18 cellular contexts compared by ENCODE assay signal in genomic region chr11:120147094-120147949, GRCh38. TPM values are rescaled to one million over a fixed set of nuclear protein-coding genes. Genes with fewer than 3 reads are reported as not detected.
DNase-seq lines count a peak whose midpoint lies in the region; ATAC-seq and TF ChIP-seq lines count a peak whose summit lies in the region.
"Had no signal": no experiment of that assay in that cellular context is flagged by ENCODE, and none has a peak within 500 bp of the region (broad histone marks: within the 10 kb centered on the region; RNA-seq: fewer than 3 reads in every experiment).

No MANE protein-coding gene starts in this region.

- peak; percentile 18 to 32 for ATAC-seq in lower lobe of right lung
- peak; percentile 44 for ATAC-seq in aorta (ENCODE audit: low FRiP score)
- ATAC-seq in stimulated activated naive B cell treated with anti-CD40 and anti-IgM and Interleukin-4, amounts not matched to agents 10 μg/mL and 1 μg/mL and 100 μg/mL, for 72 hours (replicated peaks), result no peak
- ATAC-seq in GM18517 (IDR thresholded peaks at IDR 0.05; ENCODE audit: unreplicated experiment), result no peak
- no peak for ATAC-seq in GM19463 (IDR thresholded peaks at IDR 0.05; ENCODE audit: unreplicated experiment)
- ATAC-seq: activated CD8-positive, alpha-beta T cell treated with anti-CD3 and anti-CD28 coated beads, Interleukin-2, amount 10 ng/mL, durations not matched to agents 7 days and 5 days; CD8-positive, alpha-beta T cell had no signal

- no peak overlapping the region for H3K27ac Mint-ChIP-seq in MCF 10A (ENCODE audit: low read depth, unreplicated experiment)
- H3K27ac Mint-ChIP-seq in stimulated activated naive B cell treated with anti-CD40 and anti-IgM and Interleukin-4, amounts not matched to agents 10 μg/mL and 1 μg/mL and 100 μg/mL, for 72 hours, result no peak overlapping the region
- H3K27ac Mint-ChIP-seq: activated CD8-positive, alpha-beta T cell treated with anti-CD3 and anti-CD28 coated beads, Interleukin-2, amount 10 ng/mL, durations not matched to agents 7 days and 5 days; CD8-positive, alpha-beta T cell had no signal

- peak overlapping the region; percentile 29 for H3K4me2 ChIP-seq in mammary epithelial cell (ENCODE audit: insufficient read depth, low read depth, low read length)

- POLR2A ChIA-PET in MCF 10A (lab: Yijun Ruan, JAX), result interaction anchor here (0.7 to 3.7 kb wide), 3 partner anchors 11 to 133 kb away, joined by 3 to 26 read pairs (median 4); partner anchors contain the start of gene TRIM29

- H3K27me3 ChIP-seq in mammary epithelial cell (ENCODE audit: insufficient read depth, low read length), result no peaks in the 10 kb centered on the region
- peaks cover 22% of the 10 kb centered on the region for H3K27me3 ChIP-seq in lower lobe of right lung (ENCODE audit: low read depth)
- peaks cover 0 to 2% of the 10 kb centered on the region in 2 donors for H3K27me3 ChIP-seq in aorta (ENCODE audit: control insufficient read depth in 1 of 2, insufficient read depth in 2 of 2, low read length in 1 of 2)
- H3K27me3 ChIP-seq: adrenal gland had no signal

- 84% methylated on average over 14 of the region's 17 CpGs for WGBS in mammary epithelial cell (ENCODE audit: low coverage, missing lambda C conversion rate)
- 65 to 66% methylated on average over 17 of the region's 17 CpGs for WGBS in aorta, 2 donors

- no peak overlapping the region for H3K9ac ChIP-seq in mammary epithelial cell (ENCODE audit: insufficient read depth, low read length)

- H3K9me3 ChIP-seq in mammary epithelial cell (replicated peaks; ENCODE audit: insufficient read depth, low read length) (no peaks in the 10 kb centered on the region), lower lobe of right lung (no peaks in the 10 kb centered on the region), aorta (ENCODE audit: control insufficient read depth, low read length) (no peaks in the 10 kb centered on the region)
- H3K9me3 ChIP-seq: adrenal gland, tibial nerve had no signal

- dilution Hi-C loops in mammary epithelial cell (cut with HindIII; ENCODE audit: low sequenced_read_pairs), result loop anchor here (10.0 kb wide), 1 partner anchor 433 kb away; no protein-coding TSS in a partner anchor

- H3K4me1 Mint-ChIP-seq in MCF 10A (ENCODE audit: insufficient read depth, unreplicated experiment), result peaks cover 7% of the 10 kb centered on the region
- no peaks in the 10 kb centered on the region for H3K4me1 Mint-ChIP-seq in stimulated activated naive B cell treated with anti-CD40 and anti-IgM and Interleukin-4, amounts not matched to agents 10 μg/mL and 1 μg/mL and 100 μg/mL, for 72 hours

- no peak overlapping the region for H3K4me3 ChIP-seq in mammary epithelial cell (replicated peaks in 1 of 3; ENCODE audit: insufficient read depth in 1 of 3, low read depth in 2 of 3, low read length in 3 of 3)
- H3K4me3 ChIP-seq in lower lobe of right lung, result no peak overlapping the region
- no peak overlapping the region for H3K4me3 ChIP-seq in aorta (ENCODE audit: low read length in 2 of 2)
- H3K4me3 ChIP-seq: adrenal gland, left ventricle myocardium inferior, tibial nerve had no signal

- peaks cover 4% of the 10 kb centered on the region for H3K36me3 Mint-ChIP-seq in MCF 10A (ENCODE audit: insufficient read depth, unreplicated experiment)
- no peaks in the 10 kb centered on the region for H3K36me3 Mint-ChIP-seq in stimulated activated naive B cell treated with anti-CD40 and anti-IgM and Interleukin-4, amounts not matched to agents 10 μg/mL and 1 μg/mL and 100 μg/mL, for 72 hours
- H3K36me3 Mint-ChIP-seq: CD8-positive, alpha-beta T cell had no signal

- BruUV-seq in mammary epithelial cell (replicated peaks; lab: Mats Ljungman, UMichigan) (no TSS peak), MCF 10A (replicated peaks; lab: Mats Ljungman, UMichigan) (no TSS peak)

- no peak overlapping the region for H3K27ac ChIP-seq in mammary epithelial cell (ENCODE audit: insufficient read depth, low read depth, low read length)
- H3K27ac ChIP-seq in lower lobe of right lung, result no peak overlapping the region
- H3K27ac ChIP-seq in aorta (ENCODE audit: low read depth in 1 of 2, low read length in 2 of 2), result no peak overlapping the region
- H3K27ac ChIP-seq: adrenal gland, left ventricle myocardium inferior had no signal

- in situ Hi-C loops in mammary epithelial cell (cut with MboI; ENCODE audit: low sequenced_read_pairs in 2 of 2), result no loop called here

- no peaks in the 10 kb centered on the region for H3K79me2 ChIP-seq in mammary epithelial cell (ENCODE audit: insufficient read depth, low read length)

- no peak for DNase-seq in mammary epithelial cell
- DNase-seq in MCF 10A (ENCODE audit: unreplicated experiment), result no peak
- DNase-seq in ecto neural progenitor cell (ENCODE audit: low spot score), result peak; percentile 47
- no peak for DNase-seq in lower lobe of right lung
- no peak for DNase-seq in aorta
- DNase-seq in stimulated activated naive B cell treated with anti-CD40 and anti-IgM and Interleukin-4, amounts not matched to agents 10 μg/mL and 1 μg/mL and 100 μg/mL, for 72 hours, result no peak
- DNase-seq: activated CD8-positive, alpha-beta T cell treated with anti-CD3 and anti-CD28 coated beads, Interleukin-2, amount 10 ng/mL, durations not matched to agents 7 days and 5 days; activated effector memory CD4-positive, alpha-beta T cell treated with Interleukin-2 at 50 U/mL for 16 hours; left ventricle myocardium inferior; NCI-H187 treated with DMSO at 0.1 percent for 48 hours; T-helper 2 cell had no signal

- no peak overlapping the region for H3K4me3 Mint-ChIP-seq in MCF 10A (ENCODE audit: unreplicated experiment)
- H3K4me3 Mint-ChIP-seq in stimulated activated naive B cell treated with anti-CD40 and anti-IgM and Interleukin-4, amounts not matched to agents 10 μg/mL and 1 μg/mL and 100 μg/mL, for 72 hours, result no peak overlapping the region
- H3K4me3 Mint-ChIP-seq: activated CD8-positive, alpha-beta T cell treated with anti-CD3 and anti-CD28 coated beads, Interleukin-2, amount 10 ng/mL, durations not matched to agents 7 days and 5 days; CD8-positive, alpha-beta T cell had no signal

- peaks cover 8% of the 10 kb centered on the region for H3K9me3 Mint-ChIP-seq in MCF 10A (ENCODE audit: unreplicated experiment)
- H3K9me3 Mint-ChIP-seq in stimulated activated naive B cell treated with anti-CD40 and anti-IgM and Interleukin-4, amounts not matched to agents 10 μg/mL and 1 μg/mL and 100 μg/mL, for 72 hours, result peaks cover 6 to 7% of the 10 kb centered on the region in 2 donors

- CTCF ChIA-PET in mammary epithelial cell (lab: Charles Lee; ENCODE audit: low non-redundant PET), result no interaction called here
- CTCF ChIA-PET in MCF 10A (lab: Yijun Ruan, JAX), result interaction anchor here (0.6 to 2.1 kb wide), 7 partner anchors 10 to 78 kb away, joined by 3 to 7 read pairs (median 4); no protein-coding TSS in a partner anchor

- no peaks in the 10 kb centered on the region for H3K27me3 Mint-ChIP-seq in MCF 10A (ENCODE audit: insufficient read depth, unreplicated experiment)
- peaks cover 32 to 49% of the 10 kb centered on the region in 2 donors for H3K27me3 Mint-ChIP-seq in stimulated activated naive B cell treated with anti-CD40 and anti-IgM and Interleukin-4, amounts not matched to agents 10 μg/mL and 1 μg/mL and 100 μg/mL, for 72 hours

- H4K20me1 ChIP-seq in mammary epithelial cell (ENCODE audit: insufficient read depth, low read length), result no peaks in the 10 kb centered on the region

- intact Hi-C loops in mammary epithelial cell (cut with micrococcal nuclease), result no loop called here
- intact Hi-C loops in MCF 10A (cut with micrococcal nuclease), result no loop called here
- intact Hi-C loops in lower lobe of right lung (cut with DNase I), result no loop called here
- intact Hi-C loops in aorta (cut with DNase I), result no loop called here

- peak overlapping the region; percentile 66 for H2AFZ ChIP-seq in mammary epithelial cell (ENCODE audit: low read depth, low read length)

- no peaks in the 10 kb centered on the region for H3K36me3 ChIP-seq in mammary epithelial cell (ENCODE audit: insufficient read depth, low read length)
- H3K36me3 ChIP-seq in lower lobe of right lung, result no peaks in the 10 kb centered on the region
- no peaks in the 10 kb centered on the region for H3K36me3 ChIP-seq in aorta (ENCODE audit: control insufficient read depth in 1 of 2, insufficient read depth in 2 of 2, low read length in 1 of 2)
- H3K36me3 ChIP-seq: adrenal gland, left ventricle myocardium inferior, tibial nerve had no signal

- H3K4me1 ChIP-seq in mammary epithelial cell (ENCODE audit: insufficient read depth, low read length) (peaks cover 12% of the 10 kb centered on the region), lower lobe of right lung (no peaks in the 10 kb centered on the region), aorta (ENCODE audit: control insufficient read depth in 1 of 2, insufficient read depth in 2 of 2, low read length in 2 of 2) (no peaks in the 10 kb centered on the region)
- H3K4me1 ChIP-seq: adrenal gland, left ventricle myocardium inferior, tibial nerve had no signal

- TF ChIP-seq CTCF in mammary epithelial cell (conservative IDR thresholded peaks at IDR 0.05 in 1 of 2, IDR thresholded peaks at IDR 0.05 in 1 of 2; ENCODE audit: extremely low read depth in 1 of 2, insufficient read depth in 1 of 2, low read depth in 1 of 2, low read length in 2 of 2) (peak in 1 of 2 donors; percentile 20), MCF 10A (IDR thresholded peaks at IDR 0.05; ENCODE audit: unreplicated experiment) (no peak), lower lobe of right lung (IDR thresholded peaks at IDR 0.05) (no peak)

RNA-seq across cellular contexts. Expression of gene TRIM29, which starts 9.4 kb away (rescaled TPM):
- total RNA-seq in mammary epithelial cell, result 100 to 1,000 TPM; 256 to 341 TPM
- polyA plus RNA-seq in mammary epithelial cell, result 315 TPM
- 668 TPM for polyA minus RNA-seq in mammary epithelial cell
- 60.9 and 93.4 TPM in 2 replicates for total RNA-seq in MCF 10A (2022)
- total RNA-seq in lower lobe of right lung, result 8.3 TPM
- total RNA-seq in aorta, result 1 to 10 TPM; 1.3 to 3.6 TPM
- under 1 TPM; 0.13 to 0.38 TPM for polyA plus RNA-seq in aorta
- total RNA-seq: activated CD8-positive, alpha-beta T cell treated with anti-CD3 and anti-CD28 coated beads, Interleukin-2, amount 10 ng/mL, durations not matched to agents 7 days and 5 days; CD8-positive, alpha-beta T cell; frontal cortex; left ventricle myocardium inferior; NCI-H460 had no signal

Comparison
In these comparisons a context has a peak if more than half of its experiments do, and no peak if none do; other contexts are left out.
1. ATAC-seq: peak in lower lobe of right lung (2 of 2) and aorta (single experiment); none in stimulated activated naive B cell treated with anti-CD40 and anti-IgM and Interleukin-4, amounts not matched to agents 10 μg/mL and 1 μg/mL and 100 μg/mL, for 72 hours (0 of 2), GM18517 (single experiment) and GM19463 (single experiment).